8 cellular contexts compared by ENCODE assay signal in genomic region chr16:11669380-11670146, GRCh38. TPM values are rescaled to one million over a fixed set of nuclear protein-coding genes. Genes with fewer than 3 reads are reported as not detected.
DNase-seq lines count a peak whose midpoint lies in the region; ATAC-seq and TF ChIP-seq lines count a peak whose summit lies in the region.

No MANE protein-coding gene starts in this region.

- peak; percentile 62 for DNase-seq in activated CD4-positive, alpha-beta T cell treated with anti-CD3 and anti-CD28 coated beads, Interleukin-2, amount 10 ng/mL, durations not matched to agents 24 days and 14 days
- DNase-seq in activated CD4-positive, alpha-beta T cell treated with anti-CD3 and anti-CD28 coated beads for 4 hours = no peak
- DNase-seq in head of caudate nucleus = peak in 29 of 42 donors; percentile 27 to 80 (median 52)
- DNase-seq in ovary = peak in 2 of 5 donors; percentile 58 to 61
- DNase-seq in activated CD4-positive, alpha-beta T cell treated with anti-CD3 and anti-CD28 coated beads, Interleukin-2, amount 50 U/mL, for 4 hours = no peak

- H3K4me3 Mint-ChIP-seq in activated CD4-positive, alpha-beta T cell treated with anti-CD3 and anti-CD28 coated beads, Interleukin-2, amount 10 ng/mL, durations not matched to agents 24 days and 14 days = peak overlapping the region; percentile 80

- peaks cover 34% of the 10 kb centered on the region for H3K4me1 ChIP-seq in ovary (ENCODE audit: insufficient read depth)

- ATAC-seq in GM21786 (IDR thresholded peaks at IDR 0.05; ENCODE audit: unreplicated experiment) (no peak), HG03565 (IDR thresholded peaks at IDR 0.05; ENCODE audit: unreplicated experiment) (no peak)

- peak overlapping the region; percentile 80 for H3K27ac Mint-ChIP-seq in activated CD4-positive, alpha-beta T cell treated with anti-CD3 and anti-CD28 coated beads, Interleukin-2, amount 10 ng/mL, durations not matched to agents 24 days and 14 days

- intact Hi-C loops in activated CD4-positive, alpha-beta T cell treated with anti-CD3 and anti-CD28 coated beads, Interleukin-2, amount 10 ng/mL, durations not matched to agents 24 days and 14 days (cut with micrococcal nuclease) = loop anchor here (2.0 kb wide), 1 partner anchor 73 kb away; the partner anchor contains the start of gene TXNDC11
- intact Hi-C loops in head of caudate nucleus (cut with DNase I) = loop anchor here (10.0 kb wide), 1 partner anchor 65 kb away; no protein-coding TSS in a partner anchor
- intact Hi-C loops in ovary (cut with DNase I) = loop anchor here in 1 of 4 donors (10.0 kb wide), 1 partner anchor 75 kb away; the partner anchor contains the start of gene TXNDC11

- no peaks in the 10 kb centered on the region for H3K9me3 Mint-ChIP-seq in activated CD4-positive, alpha-beta T cell treated with anti-CD3 and anti-CD28 coated beads, Interleukin-2, amount 10 ng/mL, durations not matched to agents 24 days and 14 days

- H3K4me3 ChIP-seq in WI38 (ENCODE audit: low read depth, low read length) = peak overlapping the region; percentile 76
- H3K4me3 ChIP-seq in ovary = peak overlapping the region; percentile 66

- no peak for TF ChIP-seq POLR2A in ovary (IDR thresholded peaks at IDR 0.05)

- H3K36me3 ChIP-seq in ovary = no peaks in the 10 kb centered on the region

- H3K27me3 ChIP-seq in ovary = no peaks in the 10 kb centered on the region

- H3K9me3 ChIP-seq in ovary = no peaks in the 10 kb centered on the region

- no peaks in the 10 kb centered on the region for H3K36me3 Mint-ChIP-seq in activated CD4-positive, alpha-beta T cell treated with anti-CD3 and anti-CD28 coated beads, Interleukin-2, amount 10 ng/mL, durations not matched to agents 24 days and 14 days (ENCODE audit: low read depth)

- H3K4me1 Mint-ChIP-seq in activated CD4-positive, alpha-beta T cell treated with anti-CD3 and anti-CD28 coated beads, Interleukin-2, amount 10 ng/mL, durations not matched to agents 24 days and 14 days = peaks cover 58% of the 10 kb centered on the region

- 22 to 29% (median 23%) methylated on average over 22 of the region's 22 CpGs for WGBS in ovary, 3 donors

- H3K27me3 Mint-ChIP-seq in activated CD4-positive, alpha-beta T cell treated with anti-CD3 and anti-CD28 coated beads, Interleukin-2, amount 10 ng/mL, durations not matched to agents 24 days and 14 days = no peaks in the 10 kb centered on the region

- H3K27ac ChIP-seq in ovary = peak overlapping the region; percentile 64

- no peak for TF ChIP-seq EP300 in ovary (IDR thresholded peaks at IDR 0.05)

- TF ChIP-seq CTCF in WI38 (IDR thresholded peaks at IDR 0.05; ENCODE audit: low read depth, low read length) (no peak), ovary (IDR thresholded peaks at IDR 0.05) (no peak)

RNA-seq across cellular contexts. Expression of gene SNN, which starts 1.3 kb away (rescaled TPM):
- total RNA-seq in activated CD4-positive, alpha-beta T cell treated with anti-CD3 and anti-CD28 coated beads, Interleukin-2, amount 10 ng/mL, durations not matched to agents 24 days and 14 days = 8.3 and 9.1 TPM in 2 replicates
- total RNA-seq in ovary = 10 to 100 TPM in 6 of 7 donors, 1 to 10 TPM in 1; 8.0 to 40.3 (median 24.7) TPM
- 10 to 100 TPM; 18.0 to 18.3 TPM for polyA plus RNA-seq in ovary

Comparison
In these comparisons a context has a peak if more than half of its experiments do, and no peak if none do; other contexts are left out.
1. DNase-seq: peak in activated CD4-positive, alpha-beta T cell treated with anti-CD3 and anti-CD28 coated beads, Interleukin-2, amount 10 ng/mL, durations not matched to agents 24 days and 14 days (single experiment) and head of caudate nucleus (29 of 42); none in activated CD4-positive, alpha-beta T cell treated with anti-CD3 and anti-CD28 coated beads for 4 hours (0 of 2) and activated CD4-positive, alpha-beta T cell treated with anti-CD3 and anti-CD28 coated beads, Interleukin-2, amount 50 U/mL, for 4 hours (0 of 2).